ENCODE assay signal across 27 cellular contexts in genomic region chr20:18801516-18801915, GRCh38. TPM values are rescaled to one million over a fixed set of nuclear protein-coding genes. Genes with fewer than 3 reads are reported as not detected.
DNase-seq lines count a peak whose midpoint lies in the region; ATAC-seq, FAIRE-seq and TF ChIP-seq lines count a peak whose summit lies in the region.
"Had no signal": no experiment of that assay in that cellular context is flagged by ENCODE, and none has a peak within 500 bp of the region (broad histone marks: within the 10 kb centered on the region; RNA-seq: fewer than 3 reads in every experiment).

No MANE protein-coding gene starts in this region.

- TF ChIP-seq RAD21 in HepG2 (CRISPR knock-in tag; IDR thresholded peaks at IDR 0.05) = no peak

- in situ Hi-C loops in HepG2 (cut with HindIII; ENCODE audit: extremely low pct_ligation_motif_present, low pct_unique_long_range_greater_than_20kb) = no loop called here

- no peaks in the 10 kb centered on the region for H3K27me3 ChIP-seq in HepG2 (ENCODE audit: control insufficient read depth in 1 of 2, insufficient read depth in 2 of 2, low read length in 2 of 2)
- no peaks in the 10 kb centered on the region for H3K27me3 ChIP-seq in right lobe of liver
- no peaks in the 10 kb centered on the region for H3K27me3 ChIP-seq in esophagus muscularis mucosa
- H3K27me3 ChIP-seq: BE2C; BLaER1 treated with 17β-estradiol and CSF1 and Interleukin-3, amounts not matched to agents 10 nM and 100 nM had no signal

- peak; percentile 56 for FAIRE-seq in HepG2 (lab: Jason Lieb, UNC)
- FAIRE-seq: D721Med, H1 had no signal

- no peak overlapping the region for H2AFZ ChIP-seq in HepG2 (ENCODE audit: low read length)
- peak overlapping the region; percentile 35; the same call in 1 of the 2 replicates for H2AFZ ChIP-seq in OCI-LY7 (ENCODE audit: low read length)
- H2AFZ ChIP-seq: GM23248 had no signal

- intact Hi-C loops in HepG2 (cut with micrococcal nuclease; ENCODE audit: unreplicated experiment) = no loop called here
- intact Hi-C loops in right lobe of liver (cut with DNase I) = no loop called here
- intact Hi-C loops in OCI-LY7 (cut with micrococcal nuclease; ENCODE audit: unreplicated experiment) = no loop called here
- intact Hi-C loops in esophagus muscularis mucosa (cut with DNase I) = no loop called here
- intact Hi-C loops in left cardiac atrium (cut with DNase I) = no loop called here

- H3K4me1 ChIP-seq in HepG2 (ENCODE audit: insufficient read depth, low read length) (no peaks in the 10 kb centered on the region), right lobe of liver (no peaks in the 10 kb centered on the region), OCI-LY7 (ENCODE audit: insufficient read depth, low read length, poor library complexity, severe bottlenecking) (peaks cover 5% of the 10 kb centered on the region), esophagus muscularis mucosa (no peaks in the 10 kb centered on the region)
- H3K4me1 ChIP-seq: A549, BE2C had no signal

- ATAC-seq in HepG2 = no peak
- no peak for ATAC-seq in right lobe of liver
- ATAC-seq in HG03432 (IDR thresholded peaks at IDR 0.05; ENCODE audit: unreplicated experiment) = peak; percentile 5
- ATAC-seq in GM21423 (IDR thresholded peaks at IDR 0.05; ENCODE audit: unreplicated experiment) = no peak
- no peak for ATAC-seq in left cardiac atrium
- ATAC-seq: A549, HCT116 had no signal

- no peak overlapping the region for H3K9ac ChIP-seq in HepG2 (ENCODE audit: insufficient read depth, low read depth, low read length)
- H3K9ac ChIP-seq: BLaER1 treated with 17β-estradiol and CSF1 and Interleukin-3, amounts not matched to agents 10 nM and 100 nM; GM23248 had no signal

- H3K9me3 ChIP-seq in HepG2 (ENCODE audit: low read length) (peaks cover 2% of the 10 kb centered on the region; the same call in 1 of the 2 replicates), right lobe of liver (no peaks in the 10 kb centered on the region), OCI-LY7 (ENCODE audit: low read length) (no peaks in the 10 kb centered on the region), esophagus muscularis mucosa (peaks cover 0 to 4% (median 0%) of the 10 kb centered on the region in 4 donors)
- H3K9me3 ChIP-seq: A549, BE2C had no signal

- no peaks in the 10 kb centered on the region for H3K9me2 ChIP-seq in OCI-LY7 (ENCODE audit: insufficient read depth, low read length)

- H3K27ac ChIP-seq in HepG2 (ENCODE audit: extremely low read length, insufficient read depth, low read length) (no peak overlapping the region), right lobe of liver (no peak overlapping the region), OCI-LY7 (ENCODE audit: low read depth, low read length, poor library complexity, severe bottlenecking) (no peak overlapping the region), esophagus muscularis mucosa (replicated peaks in 1 of 4) (no peak overlapping the region)
- H3K27ac ChIP-seq: 22Rv1; A549; BLaER1 treated with 17β-estradiol and CSF1 and Interleukin-3, amounts not matched to agents 10 nM and 100 nM; GM23248 had no signal

- H3K4me3 ChIP-seq in HepG2 (replicated peaks in 1 of 3; ENCODE audit: insufficient read depth in 1 of 3, low read depth in 2 of 3, low read length in 3 of 3) = no peak overlapping the region
- no peak overlapping the region for H3K4me3 ChIP-seq in right lobe of liver
- H3K4me3 ChIP-seq in OCI-LY7 (ENCODE audit: low read depth, low read length, poor library complexity, severe bottlenecking) = no peak overlapping the region
- no peak overlapping the region for H3K4me3 ChIP-seq in esophagus muscularis mucosa
- H3K4me3 ChIP-seq: A549; BLaER1 treated with 17β-estradiol and CSF1 and Interleukin-3, amounts not matched to agents 10 nM and 100 nM; GM23248 had no signal

- CTCF ChIA-PET in HepG2 (lab: Yijun Ruan, JAX; ENCODE audit: low intra/inter-chr PET ratio, low total read pairs) = no interaction called here
- CTCF ChIA-PET in OCI-LY7 (lab: Charles Lee; ENCODE audit: unreplicated experiment) = no interaction called here

- TF ChIP-seq EP300 in HepG2 (IDR thresholded peaks at IDR 0.05; ENCODE audit: low read depth in 2 of 2, low read length in 2 of 2) (no peak), HepG2 (CRISPR knock-in tag; IDR thresholded peaks at IDR 0.05; ENCODE audit: borderline replicate concordance) (no peak), esophagus muscularis mucosa (IDR thresholded peaks at IDR 0.05) (no peak)

- H3K4me2 ChIP-seq in HepG2 (ENCODE audit: low read depth, low read length) (no peak overlapping the region), OCI-LY7 (ENCODE audit: low read length) (no peak overlapping the region)
- H3K4me2 ChIP-seq: A549; BLaER1 treated with 17β-estradiol and CSF1 and Interleukin-3, amounts not matched to agents 10 nM and 100 nM had no signal

- H3K36me3 ChIP-seq in HepG2 (replicated peaks in 1 of 2; ENCODE audit: control insufficient read depth in 1 of 2, insufficient read depth in 2 of 2, low read length in 2 of 2) (no peaks in the 10 kb centered on the region), right lobe of liver (no peaks in the 10 kb centered on the region), OCI-LY7 (ENCODE audit: insufficient read depth, low read length) (no peaks in the 10 kb centered on the region), esophagus muscularis mucosa (no peaks in the 10 kb centered on the region)
- H3K36me3 ChIP-seq: BE2C; BLaER1 treated with 17β-estradiol and CSF1 and Interleukin-3, amounts not matched to agents 10 nM and 100 nM had no signal

- no peak for TF ChIP-seq CTCF in HepG2 (CRISPR knock-in tag; IDR thresholded peaks at IDR 0.05)
- no peak for TF ChIP-seq CTCF in right lobe of liver (IDR thresholded peaks at IDR 0.05)
- TF ChIP-seq CTCF in OCI-LY7 (conservative IDR thresholded peaks at IDR 0.05; ENCODE audit: low read length) = no peak
- no peak for TF ChIP-seq CTCF in esophagus muscularis mucosa (IDR thresholded peaks at IDR 0.05)

- H3K79me2 ChIP-seq in HepG2 (ENCODE audit: insufficient read depth, low read length) (no peaks in the 10 kb centered on the region), OCI-LY7 (ENCODE audit: insufficient read depth, low read depth, low read length) (no peaks in the 10 kb centered on the region)

- H4K20me1 ChIP-seq in HepG2 (ENCODE audit: insufficient read depth, low read length) (no peaks in the 10 kb centered on the region), OCI-LY7 (ENCODE audit: insufficient read depth, low read length) (no peaks in the 10 kb centered on the region)
- H4K20me1 ChIP-seq: BLaER1 treated with 17β-estradiol and CSF1 and Interleukin-3, amounts not matched to agents 10 nM and 100 nM had no signal

- POLR2A ChIA-PET in HepG2 (lab: Yijun Ruan, JAX) (no interaction called here), OCI-LY7 (lab: Charles Lee) (interaction anchor here (1.5 kb wide), 1 partner anchor 8 kb away, joined by 4 read pairs; no protein-coding TSS in a partner anchor)

- no peak for TF ChIP-seq POLR2A in HepG2 (IDR thresholded peaks at IDR 0.05; ENCODE audit: insufficient read depth in 1 of 2, low read depth in 2 of 2, low read length in 2 of 2)
- no peak for TF ChIP-seq POLR2A in right lobe of liver (IDR thresholded peaks at IDR 0.05)
- no peak for TF ChIP-seq POLR2A in esophagus muscularis mucosa (IDR thresholded peaks at IDR 0.05; ENCODE audit: low read depth)

- 4% methylated on average over 2 of the region's 2 CpGs for WGBS in HepG2 (ENCODE audit: low lambda C conversion rate)
- WGBS in right lobe of liver (ENCODE audit: insufficient coverage, low coverage, low lambda C conversion rate, missing lambda C conversion rate) = 58% methylated on average over 2 of the region's 2 CpGs
- 88% methylated on average over 2 of the region's 2 CpGs for WGBS in esophagus muscularis mucosa

- BruUV-seq in HepG2 (replicated peaks; lab: Mats Ljungman, UMichigan) = no TSS peak
- BruUV-seq in OCI-LY7 (replicated peaks; lab: Mats Ljungman, UMichigan) = no TSS peak

- DNase-seq in HepG2 (ENCODE audit: low spot score) = no peak
- no peak for DNase-seq in right lobe of liver
- no peak for DNase-seq in OCI-LY7 (ENCODE audit: low spot score)
- DNase-seq in esophagus muscularis mucosa (ENCODE audit: extremely low spot score) = no peak
- no peak for DNase-seq in left cardiac atrium
- DNase-seq in A172 (ENCODE audit: low spot score) = no peak
- DNase-seq: ACHN; AML-193; BE2C; CD4-positive, alpha-beta T cell; CD8-positive, alpha-beta memory T cell; DMS 273 treated with DMSO at 0.1 percent for 48 hours; DMS79 treated with DMSO at 0.1 percent for 48 hours; GF-D8; GM23248; H7 had no signal

TF ChIP-seq in HepG2, 621 proteins besides CTCF, POLR2A, EP300 and RAD21 (continues in another document):
- no peak for TF ChIP-seq ZNF879 (CRISPR knock-in tag; IDR thresholded peaks at IDR 0.05)
- no peak for TF ChIP-seq JUN (CRISPR knock-in tag; IDR thresholded peaks at IDR 0.05)
- no peak for TF ChIP-seq RBFOX2 (IDR thresholded peaks at IDR 0.05; ENCODE audit: low read depth, low read length)
- no peak for TF ChIP-seq ZFP41 (CRISPR knock-in tag; IDR thresholded peaks at IDR 0.05; ENCODE audit: borderline replicate concordance)
- TF ChIP-seq ATF1 (CRISPR knock-in tag; IDR thresholded peaks at IDR 0.05) = no peak

RNA-seq across cellular contexts. Expression of gene SCP2D1, which starts 12.1 kb away (rescaled TPM):
- not detected in 2 replicates for total RNA-seq in HepG2 (2016; rRNA removed; fragmentation: Illumina TruSeq; extraction: Trizol)
- total RNA-seq in HepG2 (2016; cell fraction: cytosol; rRNA removed; fragmentation: Illumina TruSeq; extraction: Trizol; ENCODE audit: low read depth) = not detected in 2 replicates
- total RNA-seq in HepG2 (2016; cell fraction: insoluble cytoplasmic fraction; rRNA removed; fragmentation: Illumina TruSeq; extraction: Trizol) = not detected in 2 replicates
- total RNA-seq in HepG2 (2016; cell fraction: membrane; rRNA removed; fragmentation: Illumina TruSeq; extraction: Trizol) = not detected in 2 replicates
- total RNA-seq in HepG2 (2016; cell fraction: nucleus; rRNA removed; fragmentation: Illumina TruSeq; extraction: Trizol) = not detected in 2 replicates
- not detected in 2 replicates for polyA plus RNA-seq in HepG2 (2011; rRNA removed)
- not detected in 2 replicates for polyA plus RNA-seq in HepG2 (2011; cell fraction: cytosol; rRNA removed)
- polyA plus RNA-seq in HepG2 (2011; cell fraction: nucleus; rRNA removed) = not detected in 2 replicates
- polyA plus RNA-seq in HepG2 (2012) = not detected in 2 replicates
- not detected in 2 replicates for polyA plus RNA-seq in HepG2 (2016; cell fraction: cytosol; fragmentation: Illumina TruSeq; extraction: Trizol; ENCODE audit: low read depth)
- not detected in 2 replicates for polyA plus RNA-seq in HepG2 (2016; cell fraction: insoluble cytoplasmic fraction; fragmentation: Illumina TruSeq; extraction: Trizol; ENCODE audit: low read depth)
- polyA plus RNA-seq in HepG2 (2016; cell fraction: membrane; fragmentation: Illumina TruSeq; extraction: Trizol; ENCODE audit: low read depth) = not detected in 2 replicates
- not detected in 2 replicates for polyA plus RNA-seq in HepG2 (2016; cell fraction: nucleus; fragmentation: Illumina TruSeq; extraction: Trizol; ENCODE audit: insufficient read depth, low read depth)
- polyA minus RNA-seq in HepG2 (2011; rRNA and poly(A)+ RNA removed; ENCODE audit: low replicate concordance) = not detected in 2 replicates
- polyA minus RNA-seq in HepG2 (2011; cell fraction: cytosol; rRNA and poly(A)+ RNA removed) = not detected in 2 replicates
- polyA minus RNA-seq in HepG2 (2011; cell fraction: nucleus; rRNA and poly(A)+ RNA removed) = not detected in 2 replicates
- not detected for total RNA-seq in right lobe of liver
- not detected in 2 replicates for total RNA-seq in OCI-LY7 (2014; rRNA removed; shearing (Covaris generic))
- not detected in 2 replicates for total RNA-seq in OCI-LY7 (2022)
- total RNA-seq in esophagus muscularis mucosa = not detected
- not detected for total RNA-seq in left cardiac atrium
- not detected in 2 replicates for total RNA-seq in A172 (2014; rRNA removed; shearing (Covaris generic))
- total RNA-seq: CD4-positive, alpha-beta T cell; CD8-positive, alpha-beta memory T cell; Daoy; G401; GM23248; H1; H7 had no signal
- polyA plus RNA-seq: A549; CD14-positive monocyte; CD8-positive, alpha-beta memory T cell; GM23248; H1 had no signal
